Comparison of ENCODE assay signal across 1 cellular context in the genomic region with DNA sequence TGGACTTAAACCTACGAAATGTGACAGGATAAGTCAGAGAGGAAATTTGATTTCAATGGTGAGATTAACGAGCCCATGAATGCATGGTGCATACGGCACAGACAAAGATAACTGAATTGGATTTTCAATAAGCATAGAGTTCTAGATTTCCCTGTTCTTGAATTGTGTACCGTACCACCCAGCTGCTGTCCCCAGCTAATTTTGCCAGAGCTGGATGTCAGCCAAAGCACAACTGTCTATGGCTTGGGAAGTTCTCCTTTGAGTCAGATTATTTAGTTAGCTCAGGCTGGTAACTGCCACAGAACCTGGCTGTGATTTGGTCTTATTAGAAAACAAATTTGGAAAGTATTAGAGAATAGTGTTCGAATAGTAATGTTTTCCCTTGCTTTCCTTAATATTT.
TF ChIP-seq lines count a peak whose summit lies in the region.

No MANE protein-coding gene starts in this region.

TF ChIP-seq in K562, 482 proteins besides CTCF, POLR2A, EP300 and RAD21 (continued from another document):
- TF ChIP-seq, protein P1, sequence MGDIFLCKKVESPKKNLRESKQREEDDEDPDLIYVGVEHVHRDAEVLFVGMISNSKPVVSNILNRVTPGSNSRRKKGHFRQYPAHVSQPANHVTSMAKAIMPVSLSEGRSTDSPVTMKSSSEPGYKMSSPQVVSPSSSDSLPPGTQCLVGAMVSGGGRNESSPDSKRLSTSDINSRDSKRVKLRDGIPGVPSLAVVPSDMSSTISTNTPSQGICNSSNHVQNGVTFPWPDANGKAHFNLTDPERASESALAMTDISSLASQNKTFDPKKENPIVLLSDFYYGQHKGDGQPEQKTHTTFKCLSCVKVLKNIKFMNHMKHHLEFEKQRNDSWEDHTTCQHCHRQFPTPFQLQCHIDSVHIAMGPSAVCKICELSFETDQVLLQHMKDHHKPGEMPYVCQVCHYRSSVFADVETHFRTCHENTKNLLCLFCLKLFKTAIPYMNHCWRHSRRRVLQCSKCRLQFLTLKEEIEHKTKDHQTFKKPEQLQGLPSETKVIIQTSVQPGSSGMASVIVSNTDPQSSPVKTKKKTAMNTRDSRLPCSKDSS (IDR thresholded peaks at IDR 0.05; ENCODE audit: low read depth, partially characterized antibody): no peak
- TF ChIP-seq, protein P2, sequence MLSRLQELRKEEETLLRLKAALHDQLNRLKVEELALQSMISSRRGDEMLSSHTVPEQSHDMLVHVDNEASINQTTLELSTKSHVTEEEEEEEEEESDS (CRISPR knock-in tag; IDR thresholded peaks at IDR 0.05): no peak
- no peak for TF ChIP-seq DNMT1 (IDR thresholded peaks at IDR 0.05)
- no peak for TF ChIP-seq ZNF253 (CRISPR knock-in tag; conservative IDR thresholded peaks at IDR 0.05)
